ENCODE assay signal across 8 cellular contexts in genomic region chr6:105994522-105995402, GRCh38.
DNase-seq lines count a peak whose midpoint lies in the region; ATAC-seq, FAIRE-seq and TF ChIP-seq lines count a peak whose summit lies in the region.

No MANE protein-coding gene starts in this region.

- DNase-seq in 8988T, result peak; percentile 66
- DNase-seq in NT2/D1 (ENCODE audit: low read depth, low spot score), result no peak
- DNase-seq in fibroblast of pulmonary artery (ENCODE audit: low read depth), result peak; percentile 49
- DNase-seq in tibial artery, result peak in 1 of 2 donors; percentile 49
- DNase-seq in RCC 7860 (ENCODE audit: low spot score), result no peak

- peak overlapping the region; percentile 31 to 40 for H3K27ac ChIP-seq in tibial artery

- H3K4me1 ChIP-seq in NT2/D1 (ENCODE audit: insufficient read depth, insufficient read length) (no peaks in the 10 kb centered on the region), tibial artery (peaks cover 0 to 33% (median 15%) of the 10 kb centered on the region in 4 donors)

- H3K36me3 ChIP-seq in NT2/D1 (ENCODE audit: insufficient read depth, insufficient read length, low read length), result no peaks in the 10 kb centered on the region
- no peaks in the 10 kb centered on the region for H3K36me3 ChIP-seq in tibial artery

- peaks cover 17% of the 10 kb centered on the region for H3K4me1 Mint-ChIP-seq in activated T-helper 17 cell treated with anti-CD3 and anti-CD28 coated beads, Interleukin-2, amount 50 U/mL, for 72 hours
- H3K4me1 Mint-ChIP-seq in nephron, result peaks cover 13% of the 10 kb centered on the region

- ATAC-seq in GM19025 (IDR thresholded peaks at IDR 0.05; ENCODE audit: low read depth, unreplicated experiment), result peak; percentile 31
- ATAC-seq in activated T-helper 17 cell treated with anti-CD3 and anti-CD28 coated beads, Interleukin-2, amount 50 U/mL, for 72 hours (replicated peaks), result peak; percentile 56

- H3K27me3 ChIP-seq in NT2/D1 (ENCODE audit: insufficient read depth, insufficient read length) (peaks cover 83% of the 10 kb centered on the region), tibial artery (peaks cover 0 to 87% of the 10 kb centered on the region in 2 donors)

- peaks cover 10% of the 10 kb centered on the region for H3K27me3 Mint-ChIP-seq in activated T-helper 17 cell treated with anti-CD3 and anti-CD28 coated beads, Interleukin-2, amount 50 U/mL, for 72 hours
- peaks cover 88% of the 10 kb centered on the region for H3K27me3 Mint-ChIP-seq in nephron (ENCODE audit: low read depth)

- TF ChIP-seq CTCF in fibroblast of pulmonary artery (IDR thresholded peaks at IDR 0.05; ENCODE audit: low read length, missing control alignments) (no peak), nephron (IDR thresholded peaks at IDR 0.05; ENCODE audit: unreplicated experiment in 3 of 3) (no peak), tibial artery (IDR thresholded peaks at IDR 0.05) (no peak)

- no peak for FAIRE-seq in RCC 7860 (lab: Jason Lieb, UNC)

- no peaks in the 10 kb centered on the region for H3K9me3 Mint-ChIP-seq in activated T-helper 17 cell treated with anti-CD3 and anti-CD28 coated beads, Interleukin-2, amount 50 U/mL, for 72 hours
- no peaks in the 10 kb centered on the region for H3K9me3 Mint-ChIP-seq in nephron

- peak overlapping the region; percentile 60 for H3K27ac Mint-ChIP-seq in activated T-helper 17 cell treated with anti-CD3 and anti-CD28 coated beads, Interleukin-2, amount 50 U/mL, for 72 hours
- H3K27ac Mint-ChIP-seq in nephron, result no peak overlapping the region

- intact Hi-C loops in tibial artery (cut with DNase I; ENCODE audit: low total_unique reads), result no loop called here

- peak overlapping the region; percentile 82 for H3K4me3 Mint-ChIP-seq in activated T-helper 17 cell treated with anti-CD3 and anti-CD28 coated beads, Interleukin-2, amount 50 U/mL, for 72 hours
- H3K4me3 Mint-ChIP-seq in nephron, result peak overlapping the region; percentile 78 to 90 (median 80)

- peak overlapping the region; percentile 45 for H3K4me3 ChIP-seq in NT2/D1 (ENCODE audit: insufficient read length, low read depth)
- H3K4me3 ChIP-seq in fibroblast of pulmonary artery (replicated peaks; ENCODE audit: low read depth, low read length), result peak overlapping the region; percentile 58
- peak overlapping the region; percentile 51 to 56 for H3K4me3 ChIP-seq in tibial artery

- H3K9ac ChIP-seq in NT2/D1 (ENCODE audit: insufficient read length, low read depth), result peak overlapping the region; percentile 56

- H3K9me3 ChIP-seq in NT2/D1 (ENCODE audit: insufficient read depth, low read length) (no peaks in the 10 kb centered on the region), tibial artery (no peaks in the 10 kb centered on the region)

- H3K36me3 Mint-ChIP-seq in activated T-helper 17 cell treated with anti-CD3 and anti-CD28 coated beads, Interleukin-2, amount 50 U/mL, for 72 hours (ENCODE audit: low read depth), result peaks cover 6% of the 10 kb centered on the region
- no peaks in the 10 kb centered on the region for H3K36me3 Mint-ChIP-seq in nephron (ENCODE audit: low read depth)

Comparison
In these comparisons a context has a peak if more than half of its experiments do, and no peak if none do; other contexts are left out.
1. DNase-seq: peak in 8988T (single experiment) and fibroblast of pulmonary artery (single experiment); none in NT2/D1 (single experiment) and RCC 7860 (single experiment).
2. Peak in every context shown above with its lines, with median percentiles within 50 percentile points of each other: H3K4me3 ChIP-seq.